In the genomic region with DNA sequence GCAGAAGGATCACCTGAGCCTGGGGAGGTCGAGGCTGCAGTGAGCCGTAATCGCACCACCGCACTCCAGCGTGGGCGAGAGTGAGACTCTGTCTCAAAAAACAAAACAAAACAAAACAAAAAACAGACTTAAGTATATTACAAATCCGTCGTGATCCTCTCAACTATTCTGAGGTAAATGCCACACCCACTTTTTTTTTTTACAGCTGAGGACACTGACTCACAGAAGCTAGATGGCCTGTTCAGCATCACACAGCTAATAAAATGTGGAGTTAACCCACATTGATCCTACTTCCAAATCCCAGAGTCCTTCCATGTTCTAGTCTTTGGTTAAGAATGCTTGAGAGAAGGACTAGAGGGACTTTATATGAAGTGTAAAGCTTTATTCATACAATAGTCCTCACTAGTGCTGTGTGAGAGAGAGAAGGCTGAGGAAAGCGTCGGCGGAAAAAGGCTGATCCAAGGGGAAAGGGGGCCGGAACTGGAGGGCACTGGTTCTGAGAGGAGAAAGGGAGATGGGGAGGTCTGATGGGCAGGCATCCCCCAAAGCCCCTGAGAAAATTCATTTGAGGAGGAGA, we compare ENCODE assay signal across 8 cellular contexts. TPM values are rescaled to one million over a fixed set of nuclear protein-coding genes. Genes with fewer than 3 reads are reported as not detected.
A peak's percentile ranks its signal among the peaks of the same experiment; 100 is the strongest.
DNase-seq lines count a peak whose midpoint lies in the region; ATAC-seq and TF ChIP-seq lines count a peak whose summit lies in the region.

No MANE protein-coding gene starts in this region.

- CTCF ChIA-PET in T-cell (lab: Charles Lee) = interaction anchor here (0.7 to 1.8 kb wide), 5 partner anchors 11 to 414 kb away, joined by 3 to 16 read pairs (median 3); partner anchors contain the start of genes BCS1L (in 1 of the 2), TTLL4 (in 1 of the 2) and ZNF142 (in 1 of the 2)

- H3K27ac ChIP-seq in 22Rv1 (peak overlapping the region; percentile 80), smooth muscle cell (ENCODE audit: low read depth) (peak overlapping the region; percentile 85)

- 42% methylated on average over 12 of the region's 12 CpGs for WGBS in smooth muscle cell (ENCODE audit: low lambda C conversion rate)

- POLR2A ChIA-PET in T-cell (lab: Charles Lee) = interaction anchor here (0.6 to 1.5 kb wide), 4 partner anchors 12 to 409 kb away, joined by 3 to 10 read pairs (median 3); partner anchors contain the start of genes BCS1L (in 1 of the 2) and ZNF142 (in 1 of the 2)

- H3K4me3 ChIP-seq in smooth muscle cell = peak overlapping the region; percentile 97

- H3K4me1 ChIP-seq in smooth muscle cell (ENCODE audit: low read depth) = peaks cover 4% of the 10 kb centered on the region

- H3K4me3 Mint-ChIP-seq in T-cell = peak overlapping the region; percentile 97 to 100 (median 99)

- no peaks in the 10 kb centered on the region for H3K27me3 Mint-ChIP-seq in T-cell

- H3K9me3 ChIP-seq in smooth muscle cell (replicated peaks; ENCODE audit: low read depth) = no peaks in the 10 kb centered on the region

- no peaks in the 10 kb centered on the region for H3K27me3 ChIP-seq in smooth muscle cell (ENCODE audit: low read depth)

- H3K9me3 Mint-ChIP-seq in T-cell = no peaks in the 10 kb centered on the region

- no peak for TF ChIP-seq CTCF in 22Rv1 (IDR thresholded peaks at IDR 0.05)
- no peak for TF ChIP-seq CTCF in smooth muscle cell (IDR thresholded peaks at IDR 0.05; ENCODE audit: borderline replicate concordance, insufficient read depth, poor library complexity, severe bottlenecking)

- peaks cover 23 to 31% (median 27%) of the 10 kb centered on the region in 3 donors for H3K4me1 Mint-ChIP-seq in T-cell

- peaks cover 17% of the 10 kb centered on the region for H3K79me2 ChIP-seq in smooth muscle cell (ENCODE audit: low read depth)

- H2AFZ ChIP-seq in smooth muscle cell (ENCODE audit: low read depth) = peak overlapping the region; percentile 84

- DNase-seq in T-cell (peak in 1 of 34 experiments; percentile 13), foreskin melanocyte (peak; percentile 47), smooth muscle cell (lab: John Stamatoyannopoulos, UW; ENCODE audit: unreplicated experiment) (no peak), AML-193 (lab: John Stamatoyannopoulos, UW) (no peak), DMS153 (lab: John Stamatoyannopoulos, UW) (no peak)

- H3K27ac Mint-ChIP-seq in T-cell = peak overlapping the region; percentile 96 to 98

- ATAC-seq in GM18907 (IDR thresholded peaks at IDR 0.05; ENCODE audit: unreplicated experiment) (peak; percentile 10), T-cell (replicated peaks in 1 of 4) (peak in 2 of 4 experiments; percentile 4 to 5), HG03097 (IDR thresholded peaks at IDR 0.05; ENCODE audit: low FRiP score, unreplicated experiment) (no peak)

- H3K36me3 ChIP-seq in smooth muscle cell (ENCODE audit: low read depth) = peaks cover 5% of the 10 kb centered on the region

- peak overlapping the region; percentile 84 for H3K9ac ChIP-seq in smooth muscle cell (ENCODE audit: low read depth)

- H3K36me3 Mint-ChIP-seq in T-cell = peaks cover 17% of the 10 kb centered on the region

- no peaks in the 10 kb centered on the region for H4K20me1 ChIP-seq in smooth muscle cell (ENCODE audit: low read depth)

- no peaks in the 10 kb centered on the region for H3F3A ChIP-seq in smooth muscle cell (ENCODE audit: low read depth)

- peak overlapping the region; percentile 84 for H3K4me2 ChIP-seq in smooth muscle cell

RNA-seq across cellular contexts. Expression of gene RNF25, which starts 0.6 kb away (rescaled TPM):
- total RNA-seq in T-cell (10 to 100 TPM; 15.6 to 33.1 (median 29.0) TPM), smooth muscle cell (43.1 and 44.3 TPM in 2 replicates)
- 33.5 and 36.1 TPM in 2 replicates for polyA plus RNA-seq in smooth muscle cell

RNA-seq across cellular contexts. Expression of gene STK36, which starts 0.7 kb away (rescaled TPM):
- total RNA-seq in T-cell = 10 to 100 TPM; 19.7 to 23.6 (median 22.4) TPM
- 22.2 and 22.7 TPM in 2 replicates for total RNA-seq in smooth muscle cell
- 18.8 and 32.3 TPM in 2 replicates for polyA plus RNA-seq in smooth muscle cell

RNA-seq across cellular contexts. Expression of gene BCS1L, which starts 11.7 kb away (rescaled TPM):
- total RNA-seq in T-cell (10 to 100 TPM; 31.4 to 71.1 (median 54.2) TPM), smooth muscle cell (23.8 and 44.3 TPM in 2 replicates)
- 39.5 and 41.1 TPM in 2 replicates for polyA plus RNA-seq in smooth muscle cell

RNA-seq across cellular contexts. Expression of gene ZNF142, which starts 11.7 kb away (rescaled TPM):
- 10 to 100 TPM; 38.1 to 65.0 (median 58.7) TPM for total RNA-seq in T-cell
- 3.9 and 5.8 TPM in 2 replicates for total RNA-seq in smooth muscle cell
- polyA plus RNA-seq in smooth muscle cell = 6.9 and 7.3 TPM in 2 replicates

RNA-seq across cellular contexts. Expression of gene TTLL4, which starts 39.5 kb away (rescaled TPM):
- total RNA-seq in T-cell (10 to 100 TPM; 16.9 to 29.6 (median 24.4) TPM), smooth muscle cell (21.5 and 38.3 TPM in 2 replicates)
- 22.5 and 24.3 TPM in 2 replicates for polyA plus RNA-seq in smooth muscle cell
